Comparison of ENCODE assay signal across 8 cellular contexts in genomic region chr20:37615507-37616425, GRCh38.
DNase-seq lines count a peak whose midpoint lies in the region; ATAC-seq and TF ChIP-seq lines count a peak whose summit lies in the region.

No MANE protein-coding gene starts in this region.

- H3K4me3 ChIP-seq in fibroblast of the aortic adventitia (ENCODE audit: low read depth, low read length) (no peak overlapping the region), MG63 (no peak overlapping the region)

- no peaks in the 10 kb centered on the region for H3K9me3 Mint-ChIP-seq in activated CD8-positive, alpha-beta memory T cell treated with anti-CD3 and anti-CD28 coated beads, Interleukin-2, amount 10 ng/mL, durations not matched to agents 7 days and 5 days (ENCODE audit: low read depth)

- TF ChIP-seq CTCF in fibroblast of the aortic adventitia (IDR thresholded peaks at IDR 0.05; ENCODE audit: insufficient read depth, low read length), result peak; percentile 44

- H3K27ac Mint-ChIP-seq in activated CD8-positive, alpha-beta memory T cell treated with anti-CD3 and anti-CD28 coated beads, Interleukin-2, amount 10 ng/mL, durations not matched to agents 7 days and 5 days, result no peak overlapping the region

- no peaks in the 10 kb centered on the region for H3K4me1 Mint-ChIP-seq in activated CD8-positive, alpha-beta memory T cell treated with anti-CD3 and anti-CD28 coated beads, Interleukin-2, amount 10 ng/mL, durations not matched to agents 7 days and 5 days

- no peak for ATAC-seq in activated CD8-positive, alpha-beta memory T cell treated with anti-CD3 and anti-CD28 coated beads, Interleukin-2, amount 10 ng/mL, durations not matched to agents 7 days and 5 days
- ATAC-seq in HG02938 (IDR thresholded peaks at IDR 0.05; ENCODE audit: unreplicated experiment), result no peak

- H3K4me3 Mint-ChIP-seq in activated CD8-positive, alpha-beta memory T cell treated with anti-CD3 and anti-CD28 coated beads, Interleukin-2, amount 10 ng/mL, durations not matched to agents 7 days and 5 days, result no peak overlapping the region

- no peaks in the 10 kb centered on the region for H3K36me3 Mint-ChIP-seq in activated CD8-positive, alpha-beta memory T cell treated with anti-CD3 and anti-CD28 coated beads, Interleukin-2, amount 10 ng/mL, durations not matched to agents 7 days and 5 days

- no peaks in the 10 kb centered on the region for H3K36me3 ChIP-seq in MG63

- DNase-seq in NCI-H1436 (lab: John Stamatoyannopoulos, UW), result peak; percentile 63
- DNase-seq in NCI-H1436 treated with DMSO at 0.1 percent for 48 hours (lab: John Stamatoyannopoulos, UW), result no peak
- DNase-seq in NCI-H446 treated with DMSO at 0.1 percent for 48 hours (lab: John Stamatoyannopoulos, UW), result peak; percentile 3
- peak; percentile 48 for DNase-seq in activated CD8-positive, alpha-beta memory T cell treated with anti-CD3 and anti-CD28 coated beads, Interleukin-2, amount 10 ng/mL, durations not matched to agents 7 days and 5 days
- DNase-seq in fibroblast of the aortic adventitia (ENCODE audit: low read depth), result no peak
- DNase-seq in stimulated activated CD4-positive, alpha-beta T cell treated with anti-CD3 and anti-CD28 coated beads, Interleukin-12 subunit alpha, Interleukin-12 subunit beta, amount 100 ng/mL, for 4 hours, result peak; percentile 62
- no peak for DNase-seq in MG63

- peaks cover 27% of the 10 kb centered on the region for H3K27me3 ChIP-seq in MG63

- H3K27me3 Mint-ChIP-seq in activated CD8-positive, alpha-beta memory T cell treated with anti-CD3 and anti-CD28 coated beads, Interleukin-2, amount 10 ng/mL, durations not matched to agents 7 days and 5 days, result peaks cover 30% of the 10 kb centered on the region

- no peaks in the 10 kb centered on the region; the same call in 1 of the 2 replicates for H3K9me3 ChIP-seq in MG63

- CTCF ChIA-PET in activated CD8-positive, alpha-beta memory T cell treated with anti-CD3 and anti-CD28 coated beads, Interleukin-2, amount 10 ng/mL, durations not matched to agents 7 days and 5 days (lab: Charles Lee), result interaction anchor here (1.0 to 1.2 kb wide), 4 partner anchors 40 to 606 kb away, joined by 3 to 4 read pairs (median 3); no protein-coding TSS in a partner anchor

Comparison
In these comparisons a context has a peak if more than half of its experiments do, and no peak if none do; other contexts are left out.
1. DNase-seq: peak in NCI-H1436 (single experiment), NCI-H446 treated with DMSO at 0.1 percent for 48 hours (single experiment), activated CD8-positive, alpha-beta memory T cell treated with anti-CD3 and anti-CD28 coated beads, Interleukin-2, amount 10 ng/mL, durations not matched to agents 7 days and 5 days (single experiment) and stimulated activated CD4-positive, alpha-beta T cell treated with anti-CD3 and anti-CD28 coated beads, Interleukin-12 subunit alpha, Interleukin-12 subunit beta, amount 100 ng/mL, for 4 hours (single experiment); none in NCI-H1436 treated with DMSO at 0.1 percent for 48 hours (single experiment), fibroblast of the aortic adventitia (single experiment) and MG63 (single experiment).